In genomic region chr19:18058208-18059009, GRCh38 we compare ENCODE assay signal across 9 cellular contexts. TPM values are rescaled to one million over a fixed set of nuclear protein-coding genes. Genes with fewer than 3 reads are reported as not detected.
DNase-seq lines count a peak whose midpoint lies in the region; ATAC-seq lines count a peak whose summit lies in the region.
"Had no signal": no experiment of that assay in that cellular context is flagged by ENCODE, and none has a peak within 500 bp of the region (broad histone marks: within the 10 kb centered on the region; RNA-seq: fewer than 3 reads in every experiment).

No MANE protein-coding gene starts in this region.

- peaks cover 16% of the 10 kb centered on the region for H3K4me1 Mint-ChIP-seq in activated CD8-positive, alpha-beta T cell treated with anti-CD3 and anti-CD28 coated beads, Interleukin-2, amount 10 ng/mL, durations not matched to agents 7 days and 5 days (ENCODE audit: low read depth)

- peaks cover 20% of the 10 kb centered on the region for H3K36me3 Mint-ChIP-seq in activated CD8-positive, alpha-beta T cell treated with anti-CD3 and anti-CD28 coated beads, Interleukin-2, amount 10 ng/mL, durations not matched to agents 7 days and 5 days (ENCODE audit: low read depth)

- no peaks in the 10 kb centered on the region for H3K27me3 Mint-ChIP-seq in activated CD8-positive, alpha-beta T cell treated with anti-CD3 and anti-CD28 coated beads, Interleukin-2, amount 10 ng/mL, durations not matched to agents 7 days and 5 days (ENCODE audit: low read depth)
- H3K27me3 Mint-ChIP-seq: activated naive CD8-positive, alpha-beta T cell had no signal

- H3K9me3 Mint-ChIP-seq in activated CD8-positive, alpha-beta T cell treated with anti-CD3 and anti-CD28 coated beads, Interleukin-2, amount 10 ng/mL, durations not matched to agents 7 days and 5 days (ENCODE audit: insufficient read depth) = no peaks in the 10 kb centered on the region

- peak; percentile 52 for ATAC-seq in HG02885 (IDR thresholded peaks at IDR 0.05; ENCODE audit: poor library complexity, unreplicated experiment)
- peak; percentile 89 for ATAC-seq in activated CD8-positive, alpha-beta T cell treated with anti-CD3 and anti-CD28 coated beads, Interleukin-2, amount 10 ng/mL, durations not matched to agents 7 days and 5 days
- no peak for ATAC-seq in GM19351 (IDR thresholded peaks at IDR 0.05; ENCODE audit: unreplicated experiment)

- peak overlapping the region; percentile 74 for H3K27ac Mint-ChIP-seq in activated CD8-positive, alpha-beta T cell treated with anti-CD3 and anti-CD28 coated beads, Interleukin-2, amount 10 ng/mL, durations not matched to agents 7 days and 5 days
- H3K27ac Mint-ChIP-seq: activated naive CD8-positive, alpha-beta T cell had no signal

- CTCF ChIA-PET in activated CD8-positive, alpha-beta T cell treated with anti-CD3 and anti-CD28 coated beads, Interleukin-2, amount 10 ng/mL, durations not matched to agents 7 days and 5 days (lab: Charles Lee) = interaction anchor here (0.6 to 8.7 kb wide), 20 partner anchors 13 to 135 kb away, joined by 3 to 115 read pairs (median 4); partner anchors contain the start of genes ARRDC2, IL12RB1, MAST3 and MPV17L2

- POLR2A ChIA-PET in activated CD8-positive, alpha-beta T cell treated with anti-CD3 and anti-CD28 coated beads, Interleukin-2, amount 10 ng/mL, durations not matched to agents 7 days and 5 days (lab: Charles Lee) = interaction anchor here (2.9 kb wide), 1 partner anchor 51 kb away, joined by 12 read pairs; the partner anchor contains the start of gene ARRDC2

- peak; percentile 77 for DNase-seq in CMK (ENCODE audit: low read depth)
- DNase-seq in NCI-H748 treated with DMSO at 0.1 percent for 48 hours (lab: John Stamatoyannopoulos, UW) = peak; percentile 19
- peak; percentile 86 for DNase-seq in activated CD8-positive, alpha-beta T cell treated with anti-CD3 and anti-CD28 coated beads, Interleukin-2, amount 10 ng/mL, durations not matched to agents 7 days and 5 days
- DNase-seq in effector CD4-positive, alpha-beta T cell = peak; percentile 80
- peak; percentile 73 to 86 for DNase-seq in lung microvascular endothelial cell (ENCODE audit: low read depth in 2 of 2)
- DNase-seq in stimulated activated CD4-positive, alpha-beta T cell treated with anti-CD3 and anti-CD28 coated beads, TNF-alpha, amount 100 ng/mL, for 1 hour (ENCODE audit: low read depth in 3 of 3, low spot score in 1 of 3) = peak; percentile 61 to 78 (median 74)

- H3K4me3 Mint-ChIP-seq in activated CD8-positive, alpha-beta T cell treated with anti-CD3 and anti-CD28 coated beads, Interleukin-2, amount 10 ng/mL, durations not matched to agents 7 days and 5 days = peak overlapping the region; percentile 22
- H3K4me3 Mint-ChIP-seq: activated naive CD8-positive, alpha-beta T cell had no signal

RNA-seq across cellular contexts. Expression of gene IL12RB1, which starts 28.3 kb away (rescaled TPM):
- total RNA-seq in activated CD8-positive, alpha-beta T cell treated with anti-CD3 and anti-CD28 coated beads, Interleukin-2, amount 10 ng/mL, durations not matched to agents 7 days and 5 days = 10 to 100 TPM; 75.2 to 78.6 TPM
- total RNA-seq in lung microvascular endothelial cell = under 0.01 and 0.22 TPM in 2 replicates

RNA-seq across cellular contexts. Expression of gene MAST3, which starts 39.2 kb away (rescaled TPM):
- 10 to 100 TPM; 22.9 to 25.1 TPM for total RNA-seq in activated CD8-positive, alpha-beta T cell treated with anti-CD3 and anti-CD28 coated beads, Interleukin-2, amount 10 ng/mL, durations not matched to agents 7 days and 5 days
- 1.1 and 2.0 TPM in 2 replicates for total RNA-seq in lung microvascular endothelial cell

RNA-seq across cellular contexts. Expression of gene ARRDC2, which starts 50.4 kb away (rescaled TPM):
- 10 to 100 TPM; 33.8 to 34.2 TPM for total RNA-seq in activated CD8-positive, alpha-beta T cell treated with anti-CD3 and anti-CD28 coated beads, Interleukin-2, amount 10 ng/mL, durations not matched to agents 7 days and 5 days
- total RNA-seq in lung microvascular endothelial cell = 42.5 and 115 TPM in 2 replicates

Comparison
In these comparisons a context has a peak if more than half of its experiments do, and no peak if none do; other contexts are left out.
1. DNase-seq: peak in every context shown above with its lines; median percentile 86 in activated CD8-positive, alpha-beta T cell treated with anti-CD3 and anti-CD28 coated beads, Interleukin-2, amount 10 ng/mL, durations not matched to agents 7 days and 5 days; 80 in effector CD4-positive, alpha-beta T cell; 80 in lung microvascular endothelial cell; 77 in CMK; 74 in stimulated activated CD4-positive, alpha-beta T cell treated with anti-CD3 and anti-CD28 coated beads, TNF-alpha, amount 100 ng/mL, for 1 hour; 19 in NCI-H748 treated with DMSO at 0.1 percent for 48 hours.
2. RNA of gene IL12RB1, which starts 28.3 kb away (total RNA-seq): 75.2 to 78.6 TPM in activated CD8-positive, alpha-beta T cell treated with anti-CD3 and anti-CD28 coated beads, Interleukin-2, amount 10 ng/mL, durations not matched to agents 7 days and 5 days; under 0.01 to 0.22 TPM in lung microvascular endothelial cell; every median in the first group is over 10 times any median in the second.